In genomic region chr6:160173806-160174205, GRCh38 we compare ENCODE assay signal across 25 cellular contexts. TPM values are rescaled to one million over a fixed set of nuclear protein-coding genes. Genes with fewer than 3 reads are reported as not detected.
"Had no signal": no experiment of that assay in that cellular context is flagged by ENCODE, and none has a peak within 500 bp of the region (broad histone marks: within the 10 kb centered on the region; RNA-seq: fewer than 3 reads in every experiment).

No MANE protein-coding gene starts in this region.

- H3K36me3 ChIP-seq: adrenal gland, SJSA1 had no signal

- DNase-seq: activated CD4-positive, alpha-beta T cell treated with anti-CD3 and anti-CD28 coated beads for 4 hours; activated CD8-positive, alpha-beta memory T cell treated with anti-CD3 and anti-CD28 coated beads, Interleukin-2, amount 50 U/mL, for 4 hours; activated CD8-positive, alpha-beta T cell treated with anti-CD3 and anti-CD28 coated beads for 36 hours; activated naive CD4-positive, alpha-beta T cell treated with anti-CD3 and anti-CD28 coated beads, Interleukin-2, amount 50 U/mL, for 16 hours; activated naive CD8-positive, alpha-beta T cell treated with anti-CD3 and anti-CD28 coated beads, Interleukin-2, amount 10 ng/mL, durations not matched to agents 7 days and 5 days; adrenal gland; anterior cingulate cortex; Kasumi-1; NCI-H1105 treated with DMSO at 0.1 percent for 48 hours; NCI-H1436 treated with DMSO at 0.1 percent for 48 hours; NCI-H187; NCI-H2081; NCI-H510A treated with DMSO at 0.1 percent for 48 hours; NCI-H69; NK-92 treated with Interleukin-12 subunit alpha and Interleukin-12 subunit beta, amount 100 ng/mL, for 24 hours; OCI-M1; RPMI8226; SHP77; SW 1271 had no signal

- H3K36me3 Mint-ChIP-seq: activated naive CD8-positive, alpha-beta T cell treated with anti-CD3 and anti-CD28 coated beads, Interleukin-2, amount 10 ng/mL, durations not matched to agents 7 days and 5 days had no signal

- H3K9me3 Mint-ChIP-seq: activated CD8-positive, alpha-beta T cell treated with anti-CD3 and anti-CD28 coated beads for 36 hours; activated naive CD8-positive, alpha-beta T cell treated with anti-CD3 and anti-CD28 coated beads, Interleukin-2, amount 10 ng/mL, durations not matched to agents 7 days and 5 days; T-helper 1 cell treated with Interleukin-12 subunit alpha and Interleukin-12 subunit beta and Interleukin-4 antibody, amounts not matched to agents 30 μg/mL and 1 μg/mL, for 36 hours had no signal

- H3K27ac ChIP-seq: adrenal gland, SJSA1 had no signal

- H3K4me1 Mint-ChIP-seq: activated naive CD8-positive, alpha-beta T cell treated with anti-CD3 and anti-CD28 coated beads, Interleukin-2, amount 10 ng/mL, durations not matched to agents 7 days and 5 days had no signal

- H3K4me3 Mint-ChIP-seq: activated CD8-positive, alpha-beta T cell treated with anti-CD3 and anti-CD28 coated beads for 36 hours; activated naive CD8-positive, alpha-beta T cell treated with anti-CD3 and anti-CD28 coated beads, Interleukin-2, amount 10 ng/mL, durations not matched to agents 7 days and 5 days; T-helper 1 cell treated with Interleukin-12 subunit alpha and Interleukin-12 subunit beta and Interleukin-4 antibody, amounts not matched to agents 30 μg/mL and 1 μg/mL, for 36 hours had no signal

- H3K27ac Mint-ChIP-seq: activated CD8-positive, alpha-beta T cell treated with anti-CD3 and anti-CD28 coated beads for 36 hours; activated naive CD8-positive, alpha-beta T cell treated with anti-CD3 and anti-CD28 coated beads, Interleukin-2, amount 10 ng/mL, durations not matched to agents 7 days and 5 days; T-helper 1 cell treated with Interleukin-12 subunit alpha and Interleukin-12 subunit beta and Interleukin-4 antibody, amounts not matched to agents 30 μg/mL and 1 μg/mL, for 36 hours had no signal

- H3K9me3 ChIP-seq: adrenal gland, SJSA1 had no signal

- ATAC-seq: activated CD4-positive, CD25-positive, alpha-beta regulatory T cell treated with anti-CD3 and anti-CD28 coated beads, Interleukin-2, amount 50 U/mL, for 24 hours; activated CD8-positive, alpha-beta T cell treated with anti-CD3 and anti-CD28 coated beads for 36 hours; Panc1; SK-N-SH treated with all-trans-retinoic acid at 6 μM for 48 hours had no signal

- H3K4me3 ChIP-seq: adrenal gland, SJSA1 had no signal

- H3K27me3 ChIP-seq: adrenal gland, SJSA1 had no signal

- H3K4me1 ChIP-seq: SJSA1 had no signal

RNA-seq across cellular contexts. Expression of gene SLC22A1, which starts 52.2 kb away (rescaled TPM):
- total RNA-seq: cardiac septum, SJSA1 had no signal
